1 cellular context compared by ENCODE assay signal in genomic region chr9:106953166-106953565, GRCh38.
A peak's percentile ranks its signal among the peaks of the same experiment; 100 is the strongest.
TF ChIP-seq lines count a peak whose summit lies in the region.

No MANE protein-coding gene starts in this region.

TF ChIP-seq in SK-N-SH, 30 proteins besides CTCF, POLR2A, EP300 and RAD21 (continued from another document):
- TF ChIP-seq REST (IDR thresholded peaks at IDR 0.05; ENCODE audit: low read depth, low read length) (no peak), FOXM1 (IDR thresholded peaks at IDR 0.05; ENCODE audit: low read depth) (no peak), NRF1 (IDR thresholded peaks at IDR 0.05; ENCODE audit: low read depth, low read length) (no peak), YY1 (IDR thresholded peaks at IDR 0.05; ENCODE audit: low read depth) (no peak), POLR2AphosphoS5 (IDR thresholded peaks at IDR 0.05; ENCODE audit: low read depth, low read length) (no peak), ZBTB33 (IDR thresholded peaks at IDR 0.05; ENCODE audit: borderline replicate concordance, low read depth) (no peak), GATA2 (CRISPR knock-in tag; IDR thresholded peaks at IDR 0.05) (no peak), JUND (IDR thresholded peaks at IDR 0.05) (no peak; the same call in 1 of the 2 replicates), NFIC (IDR thresholded peaks at IDR 0.05; ENCODE audit: borderline replicate concordance) (no peak), TAF1 (IDR thresholded peaks at IDR 0.05; ENCODE audit: borderline replicate concordance, low read depth, low read length) (no peak), MAX (IDR thresholded peaks at IDR 0.05; ENCODE audit: low read depth) (no peak), FOXJ3 (CRISPR knock-in tag; IDR thresholded peaks at IDR 0.05) (no peak), USF2 (IDR thresholded peaks at IDR 0.05; ENCODE audit: borderline replicate concordance, low read depth, low read length) (no peak), GABPA (IDR thresholded peaks at IDR 0.05; ENCODE audit: low read depth) (no peak), RCOR1 (IDR thresholded peaks at IDR 0.05; ENCODE audit: low read length) (no peak), TEAD4 (IDR thresholded peaks at IDR 0.05; ENCODE audit: borderline replicate concordance, insufficient read depth) (0 out of 2 replicates have a peak, but pooled peaks have one; percentile 9), TCF12 (IDR thresholded peaks at IDR 0.05) (peak; percentile 42; the same call in 1 of the 2 replicates), PBX3 (IDR thresholded peaks at IDR 0.05) (no peak)
